In genomic region chr10:109914966-109915365, GRCh38 we compare ENCODE assay signal across 8 cellular contexts. TPM values are rescaled to one million over a fixed set of nuclear protein-coding genes. Genes with fewer than 3 reads are reported as not detected.
DNase-seq lines count a peak whose midpoint lies in the region; ATAC-seq, FAIRE-seq and TF ChIP-seq lines count a peak whose summit lies in the region.

No MANE protein-coding gene starts in this region.

- H3K4me1 Mint-ChIP-seq in astrocyte (ENCODE audit: low read depth, unreplicated experiment): peaks cover 41% of the 10 kb centered on the region

- no peaks in the 10 kb centered on the region for H3K27me3 Mint-ChIP-seq in astrocyte (ENCODE audit: low read depth, unreplicated experiment)

- H3K36me3 ChIP-seq in OCI-LY7 (ENCODE audit: insufficient read depth, low read length) (peaks cover 75% of the 10 kb centered on the region), astrocyte (ENCODE audit: insufficient read depth, low read length) (peaks cover 3% of the 10 kb centered on the region), muscle layer of duodenum (ENCODE audit: control insufficient read depth in 1 of 2, insufficient read depth in 2 of 2, low read length in 2 of 2) (peaks cover 7 to 10% of the 10 kb centered on the region in 2 donors), SJCRH30 (peaks cover 12% of the 10 kb centered on the region; the same call in 1 of the 2 replicates)

- no peak overlapping the region for H3K4me3 ChIP-seq in AG04449 (ENCODE audit: low read depth, low read length)
- H3K4me3 ChIP-seq in OCI-LY7 (ENCODE audit: low read depth, low read length, poor library complexity, severe bottlenecking): peak overlapping the region; percentile 40
- H3K4me3 ChIP-seq in astrocyte (ENCODE audit: insufficient read depth, low read depth, low read length): no peak overlapping the region
- no peak overlapping the region for H3K4me3 ChIP-seq in muscle layer of duodenum (ENCODE audit: low read depth in 1 of 2, low read length in 2 of 2)
- H3K4me3 ChIP-seq in SJCRH30: no peak overlapping the region

- H3K27ac ChIP-seq in OCI-LY7 (ENCODE audit: low read depth, low read length, poor library complexity, severe bottlenecking) (peak overlapping the region; percentile 98), astrocyte (ENCODE audit: low read depth, low read length) (peak overlapping the region; percentile 62), muscle layer of duodenum (ENCODE audit: low read length) (peak overlapping the region; percentile 20), SJCRH30 (no peak overlapping the region)

- H3K4me2 ChIP-seq in OCI-LY7 (ENCODE audit: low read length) (peak overlapping the region; percentile 74), astrocyte (ENCODE audit: low read length) (peak overlapping the region; percentile 63)

- TF ChIP-seq CTCF in AG04449 (IDR thresholded peaks at IDR 0.05; ENCODE audit: insufficient read depth, low read length, missing control alignments): no peak
- TF ChIP-seq CTCF in OCI-LY7 (conservative IDR thresholded peaks at IDR 0.05; ENCODE audit: low read length): no peak
- no peak for TF ChIP-seq CTCF in astrocyte (IDR thresholded peaks at IDR 0.05; ENCODE audit: insufficient read depth, low read depth, low read length)

- no TSS peak for BruUV-seq in OCI-LY7 (replicated peaks; lab: Mats Ljungman, UMichigan)

- peak; percentile 70 for DNase-seq in AG04449 (ENCODE audit: low read depth, low spot score)
- peak; percentile 81 for DNase-seq in OCI-LY7 (ENCODE audit: low spot score)
- DNase-seq in astrocyte (ENCODE audit: low read depth): peak; percentile 97
- no peak for DNase-seq in SJCRH30
- no peak for DNase-seq in NCI-H1417 treated with DMSO at 0.1 percent for 48 hours (lab: John Stamatoyannopoulos, UW)

- CTCF ChIA-PET in AG04449 (lab: Yijun Ruan, JAX): interaction anchor here (1.4 kb wide), 1 partner anchor 31 kb away, joined by 5 read pairs; no protein-coding TSS in a partner anchor
- CTCF ChIA-PET in OCI-LY7 (lab: Charles Lee; ENCODE audit: unreplicated experiment): no interaction called here

- H4K20me1 ChIP-seq in OCI-LY7 (ENCODE audit: insufficient read depth, low read length) (no peaks in the 10 kb centered on the region), astrocyte (ENCODE audit: insufficient read depth, low read length) (peaks cover 39% of the 10 kb centered on the region)

- no peak overlapping the region for H3K9ac ChIP-seq in astrocyte (ENCODE audit: low read length)

- POLR2A ChIA-PET in AG04449 (lab: Yijun Ruan, JAX): no interaction called here
- POLR2A ChIA-PET in OCI-LY7 (lab: Charles Lee): interaction anchor here (1.5 to 6.8 kb wide), 2 partner anchors 13 to 19 kb away, joined by 3 to 58 read pairs; no protein-coding TSS in a partner anchor

- H2AFZ ChIP-seq in OCI-LY7 (ENCODE audit: low read length) (no peak overlapping the region; the same call in 1 of the 2 replicates), astrocyte (ENCODE audit: low read depth, low read length) (no peak overlapping the region)

- H3K27me3 ChIP-seq in astrocyte (ENCODE audit: insufficient read depth, low read length) (no peaks in the 10 kb centered on the region), muscle layer of duodenum (ENCODE audit: low read depth, low read length) (no peaks in the 10 kb centered on the region), SJCRH30 (no peaks in the 10 kb centered on the region)

- H3K9me2 ChIP-seq in OCI-LY7 (ENCODE audit: insufficient read depth, low read length): no peaks in the 10 kb centered on the region

- no peaks in the 10 kb centered on the region for H3K9me3 Mint-ChIP-seq in astrocyte (ENCODE audit: unreplicated experiment)

- peaks cover 85% of the 10 kb centered on the region for H3K79me2 ChIP-seq in OCI-LY7 (ENCODE audit: insufficient read depth, low read depth, low read length)
- H3K79me2 ChIP-seq in astrocyte (ENCODE audit: insufficient read depth, low read length): peaks cover 75% of the 10 kb centered on the region

- H3K4me1 ChIP-seq in OCI-LY7 (ENCODE audit: insufficient read depth, low read length, poor library complexity, severe bottlenecking): peaks cover 88% of the 10 kb centered on the region
- H3K4me1 ChIP-seq in astrocyte (ENCODE audit: insufficient read depth, low read length): peaks cover 28% of the 10 kb centered on the region
- H3K4me1 ChIP-seq in muscle layer of duodenum (ENCODE audit: control insufficient read depth in 1 of 2, insufficient read depth in 2 of 2, low read length in 2 of 2): peaks cover 8% of the 10 kb centered on the region in 2 donors
- H3K4me1 ChIP-seq in SJCRH30: peaks cover 25% of the 10 kb centered on the region

- H3K27ac Mint-ChIP-seq in astrocyte (ENCODE audit: unreplicated experiment): peak overlapping the region; percentile 99

- intact Hi-C loops in OCI-LY7 (cut with micrococcal nuclease; ENCODE audit: unreplicated experiment): loop anchor here (5.0 to 10.0 kb wide), 5 partner anchors 157 to 730 kb away; partner anchors contain the start of genes MXI1 and RBM20

- H3K9me3 ChIP-seq in OCI-LY7 (ENCODE audit: low read length) (peaks cover 26% of the 10 kb centered on the region; the same call in 1 of the 2 replicates), astrocyte (ENCODE audit: insufficient read depth, low read depth, low read length) (no peaks in the 10 kb centered on the region), muscle layer of duodenum (ENCODE audit: control insufficient read depth in 1 of 2, low read length in 2 of 2) (no peaks in the 10 kb centered on the region), SJCRH30 (replicated peaks) (no peaks in the 10 kb centered on the region)

- H3K36me3 Mint-ChIP-seq in astrocyte (ENCODE audit: low read depth, unreplicated experiment): peaks cover 8% of the 10 kb centered on the region

- ATAC-seq in GM21447 (IDR thresholded peaks at IDR 0.05; ENCODE audit: unreplicated experiment) (peak; percentile 17), GM19467 (IDR thresholded peaks at IDR 0.05; ENCODE audit: unreplicated experiment) (no peak)

- peak; percentile 26 for FAIRE-seq in astrocyte (lab: Jason Lieb, UNC)

- H3K4me3 Mint-ChIP-seq in astrocyte (ENCODE audit: unreplicated experiment): no peak overlapping the region

RNA-seq across cellular contexts. Expression of gene XPNPEP1, which starts 8.3 kb away (rescaled TPM):
- 234 and 237 TPM in 2 replicates for total RNA-seq in OCI-LY7 (2014; rRNA removed; shearing (Covaris generic))
- total RNA-seq in OCI-LY7 (2022) (130 and 136 TPM in 2 replicates), astrocyte (100 and 104 TPM in 2 replicates)
- total RNA-seq in SJCRH30 (2014; rRNA removed; shearing (Covaris generic)): 109 and 112 TPM in 2 replicates

Comparison
In these comparisons a context has a peak if more than half of its experiments do, and no peak if none do; other contexts are left out.
1. DNase-seq: peak in AG04449 (single experiment), OCI-LY7 (single experiment) and astrocyte (single experiment); none in SJCRH30 (0 of 2) and NCI-H1417 treated with DMSO at 0.1 percent for 48 hours (single experiment).